ENCODE assay signal across 21 cellular contexts in genomic region chr2:6139142-6139541, GRCh38.
"Had no signal": no experiment of that assay in that cellular context is flagged by ENCODE, and none has a peak within 500 bp of the region (broad histone marks: within the 10 kb centered on the region; RNA-seq: fewer than 3 reads in every experiment).

No MANE protein-coding gene starts in this region.

- DNase-seq: activated CD4-positive, alpha-beta memory T cell treated with anti-CD3 and anti-CD28 coated beads, Interleukin-2, amount 10 ng/mL, durations not matched to agents 7 days and 5 days; activated CD4-positive, alpha-beta T cell treated with anti-CD3 and anti-CD28 coated beads for 36 hours; activated CD4-positive, alpha-beta T cell treated with anti-CD3 and anti-CD28 coated beads, Interleukin-2, amount 50 U/mL, for 1 hour; activated gamma-delta T cell; activated naive CD4-positive, alpha-beta T cell treated with anti-CD3 and anti-CD28 coated beads for 36 hours; activated T-cell treated with anti-CD3 and anti-CD28 coated beads for 4 hours; activated T-cell treated with anti-CD3 and anti-CD28 coated beads, Interleukin-2, amount 50 U/mL, for 48 hours; amygdala; Kasumi-1; KBM-7; NCI-H1092; NCI-H1417; NCI-H1930; NCI-H345; NCI-H510A; NCI-H526 treated with DMSO at 0.1 percent for 48 hours; PC-9; RPMI8226; T-helper 1 cell; WERI-Rb-1 had no signal

- H3K27ac ChIP-seq: PC-9, SK-N-MC, WERI-Rb-1 had no signal

- H2AFZ ChIP-seq: PC-9 had no signal

- H3K4me2 ChIP-seq: PC-9 had no signal

- H3K36me3 ChIP-seq: WERI-Rb-1 had no signal

- H3K4me3 ChIP-seq: PC-9, SK-N-MC had no signal
